In genomic region chr19:11175920-11176319, GRCh38 we compare ENCODE assay signal across 30 cellular contexts.
"Had no signal": no experiment of that assay in that cellular context is flagged by ENCODE, and none has a peak within 500 bp of the region (broad histone marks: within the 10 kb centered on the region; RNA-seq: fewer than 3 reads in every experiment).

No MANE protein-coding gene starts in this region.

- H3K4me3 Mint-ChIP-seq: activated CD4-positive, alpha-beta memory T cell treated with anti-CD3 and anti-CD28 coated beads, Interleukin-2, amount 10 ng/mL, durations not matched to agents 7 days and 5 days; activated CD8-positive, alpha-beta memory T cell treated with anti-CD3 and anti-CD28 coated beads, Interleukin-2, amount 10 ng/mL, durations not matched to agents 7 days and 5 days; activated naive CD4-positive, alpha-beta T cell treated with anti-CD3 and anti-CD28 coated beads, Interleukin-2, amount 10 ng/mL, durations not matched to agents 7 days and 5 days; activated naive CD8-positive, alpha-beta T cell; activated naive CD8-positive, alpha-beta T cell treated with anti-CD3 and anti-CD28 coated beads, Interleukin-2, amount 50 U/mL, for 24 hours had no signal

- H3K27ac ChIP-seq: body of pancreas, SJCRH30, SK-N-MC, WERI-Rb-1 had no signal

- DNase-seq: activated CD4-positive, alpha-beta memory T cell treated with anti-CD3 and anti-CD28 coated beads, Interleukin-2, amount 10 ng/mL, durations not matched to agents 7 days and 5 days; activated CD4-positive, alpha-beta T cell treated with anti-CD3 and anti-CD28 coated beads for 1 hour; activated CD4-positive, alpha-beta T cell treated with anti-CD3 and anti-CD28 coated beads for 48 hours; activated CD4-positive, CD25-positive, alpha-beta regulatory T cell; activated CD8-positive, alpha-beta memory T cell treated with anti-CD3 and anti-CD28 coated beads for 24 hours; activated CD8-positive, alpha-beta memory T cell treated with anti-CD3 and anti-CD28 coated beads, Interleukin-2, amount 10 ng/mL, durations not matched to agents 7 days and 5 days; activated CD8-positive, alpha-beta memory T cell treated with anti-CD3 and anti-CD28 coated beads, Interleukin-2, amount 50 U/mL, for 48 hours; activated effector memory CD4-positive, alpha-beta T cell treated with Interleukin-2 at 50 U/mL for 16 hours; activated naive CD4-positive, alpha-beta T cell treated with anti-CD3 and anti-CD28 coated beads, Interleukin-2, amount 10 ng/mL, durations not matched to agents 7 days and 5 days; activated naive CD8-positive, alpha-beta T cell treated with anti-CD3 and anti-CD28 coated beads, Interleukin-2, amount 50 U/mL, for 24 hours; activated T-cell treated with anti-CD3 and anti-CD28 coated beads, Interleukin-2, amount 50 U/mL, for 48 hours; amniotic stem cell; body of pancreas; caudate nucleus; Karpas-422; KBM-7; NCI-H1105; NCI-H1417 treated with DMSO at 0.1 percent for 48 hours; NCI-H1694; NCI-H1930; NCI-H345; NCI-H524 treated with DMSO at 0.1 percent for 48 hours; SHP77; SJCRH30; T1000; WERI-Rb-1 had no signal

- H3K36me3 Mint-ChIP-seq: activated CD8-positive, alpha-beta memory T cell treated with anti-CD3 and anti-CD28 coated beads, Interleukin-2, amount 10 ng/mL, durations not matched to agents 7 days and 5 days; activated naive CD4-positive, alpha-beta T cell treated with anti-CD3 and anti-CD28 coated beads, Interleukin-2, amount 10 ng/mL, durations not matched to agents 7 days and 5 days; activated naive CD8-positive, alpha-beta T cell had no signal

- H3K4me3 ChIP-seq: body of pancreas, breast epithelium, SJCRH30, SK-N-MC had no signal

- H3K27me3 ChIP-seq: body of pancreas, breast epithelium, SJCRH30 had no signal

- H3K27ac Mint-ChIP-seq: activated CD4-positive, alpha-beta memory T cell treated with anti-CD3 and anti-CD28 coated beads, Interleukin-2, amount 10 ng/mL, durations not matched to agents 7 days and 5 days; activated CD8-positive, alpha-beta memory T cell treated with anti-CD3 and anti-CD28 coated beads, Interleukin-2, amount 10 ng/mL, durations not matched to agents 7 days and 5 days; activated naive CD4-positive, alpha-beta T cell treated with anti-CD3 and anti-CD28 coated beads, Interleukin-2, amount 10 ng/mL, durations not matched to agents 7 days and 5 days; activated naive CD8-positive, alpha-beta T cell; activated naive CD8-positive, alpha-beta T cell treated with anti-CD3 and anti-CD28 coated beads, Interleukin-2, amount 50 U/mL, for 24 hours had no signal

- H3K9me3 Mint-ChIP-seq: activated CD4-positive, alpha-beta memory T cell treated with anti-CD3 and anti-CD28 coated beads, Interleukin-2, amount 10 ng/mL, durations not matched to agents 7 days and 5 days; activated naive CD4-positive, alpha-beta T cell treated with anti-CD3 and anti-CD28 coated beads, Interleukin-2, amount 10 ng/mL, durations not matched to agents 7 days and 5 days; activated naive CD8-positive, alpha-beta T cell treated with anti-CD3 and anti-CD28 coated beads, Interleukin-2, amount 50 U/mL, for 24 hours had no signal

- ATAC-seq: activated CD8-positive, alpha-beta memory T cell treated with anti-CD3 and anti-CD28 coated beads, Interleukin-2, amount 10 ng/mL, durations not matched to agents 7 days and 5 days; body of pancreas; Panc1 had no signal

- H3K9me3 ChIP-seq: body of pancreas, breast epithelium, SJCRH30 had no signal

- H3K4me1 ChIP-seq: breast epithelium, SJCRH30 had no signal

- H3K27me3 Mint-ChIP-seq: activated CD4-positive, alpha-beta memory T cell treated with anti-CD3 and anti-CD28 coated beads, Interleukin-2, amount 10 ng/mL, durations not matched to agents 7 days and 5 days; activated CD8-positive, alpha-beta memory T cell treated with anti-CD3 and anti-CD28 coated beads, Interleukin-2, amount 10 ng/mL, durations not matched to agents 7 days and 5 days; activated naive CD8-positive, alpha-beta T cell treated with anti-CD3 and anti-CD28 coated beads, Interleukin-2, amount 50 U/mL, for 24 hours had no signal
